In genomic region chr6:31042801-31043200, GRCh38 we compare ENCODE assay signal across 8 cellular contexts. TPM values are rescaled to one million over a fixed set of nuclear protein-coding genes. Genes with fewer than 3 reads are reported as not detected.
DNase-seq lines count a peak whose midpoint lies in the region; ATAC-seq, FAIRE-seq and TF ChIP-seq lines count a peak whose summit lies in the region.

No MANE protein-coding gene starts in this region.

- FAIRE-seq in GM12892 (lab: Jason Lieb, UNC) (peak; percentile 64), GM12878 (lab: Jason Lieb, UNC) (peak; percentile 76)

- H4K20me1 ChIP-seq in PC-3 (ENCODE audit: low read length) (no peaks in the 10 kb centered on the region), GM12878 (ENCODE audit: control insufficient read depth, insufficient read depth) (no peaks in the 10 kb centered on the region)

- in situ Hi-C loops in GM12878 (cut with MboI) = no loop called here

- BruUV-seq in PC-3 (replicated peaks; lab: Mats Ljungman, UMichigan) = no TSS peak
- no TSS peak for BruUV-seq in GM12878 (replicated peaks; lab: Mats Ljungman, UMichigan)

- no peaks in the 10 kb centered on the region for H3K79me2 ChIP-seq in PC-3 (ENCODE audit: low read length)
- no peaks in the 10 kb centered on the region for H3K79me2 ChIP-seq in GM12878 (ENCODE audit: control insufficient read depth, insufficient read depth, low read length)

- H3K27me3 ChIP-seq in AG04450 (ENCODE audit: control insufficient read depth, insufficient read depth, low read length) (peaks cover 10% of the 10 kb centered on the region), PC-3 (ENCODE audit: low read length) (no peaks in the 10 kb centered on the region), GM12878 (replicated peaks in 1 of 2; ENCODE audit: control insufficient read depth in 2 of 2, insufficient read depth in 2 of 2, low read length in 1 of 2) (peaks cover 0 to 2% of the 10 kb centered on the region in 2 experiments; a peak in 2 of 4 replicates), stomach (no peaks in the 10 kb centered on the region)

- TF ChIP-seq RAD21 in GM12878 (IDR thresholded peaks at IDR 0.05; ENCODE audit: insufficient read depth, low read depth, low read length) = peak; percentile 74

- RAD21 ChIA-PET in GM12878 (lab: Charles Lee; ENCODE audit: unreplicated experiment) = interaction anchor here (0.7 to 2.4 kb wide), 3 partner anchors 8 to 215 kb away, joined by 3 to 11 read pairs (median 3); no protein-coding TSS in a partner anchor

- POLR2A ChIA-PET in AG04450 (lab: Yijun Ruan, JAX) = no interaction called here
- POLR2A ChIA-PET in PC-3 (lab: Charles Lee; ENCODE audit: unreplicated experiment) = no interaction called here
- POLR2A ChIA-PET in GM12878 (lab: Charles Lee) = interaction anchor here (0.6 kb wide), 1 partner anchor 308 kb away, joined by 4 read pairs; no protein-coding TSS in a partner anchor

- CTCF ChIA-PET in AG04450 (lab: Charles Lee) (interaction anchor here (0.5 to 2.1 kb wide), 11 partner anchors 9 to 127 kb away, joined by 3 to 12 read pairs (median 4); no protein-coding TSS in a partner anchor), PC-3 (lab: Charles Lee) (interaction anchor here (0.7 to 1.2 kb wide), 2 partner anchors 129 to 286 kb away, joined by 3 to 4 read pairs; partner anchors contain the start of gene VARS2), GM12878 (lab: Yijun Ruan, JAX) (interaction anchor here (0.6 to 4.4 kb wide), 9 partner anchors 19 to 214 kb away, joined by 3 to 55 read pairs (median 3); partner anchors contain the start of gene VARS2)

- H3K36me3 ChIP-seq in PC-3 (ENCODE audit: low read depth, low read length) (no peaks in the 10 kb centered on the region), GM12878 (ENCODE audit: control insufficient read depth in 2 of 2, insufficient read depth in 2 of 2, low read length in 1 of 2) (no peaks in the 10 kb centered on the region), stomach (no peaks in the 10 kb centered on the region)

- no peak overlapping the region for H3K9ac ChIP-seq in PC-3 (ENCODE audit: low read length)
- no peak overlapping the region; the same call in 1 of the 2 replicates for H3K9ac ChIP-seq in GM12878 (ENCODE audit: control insufficient read depth, insufficient read depth, low read length)

- H3K4me1 ChIP-seq in PC-3 (ENCODE audit: insufficient read depth, low read length) = peaks cover under 1% of the 10 kb centered on the region
- H3K4me1 ChIP-seq in GM12878 (ENCODE audit: control insufficient read depth, insufficient read depth, low read length) = no peaks in the 10 kb centered on the region
- H3K4me1 ChIP-seq in stomach = peaks cover 8 to 50% (median 26%) of the 10 kb centered on the region in 4 donors

- H3K4me2 ChIP-seq in PC-3 (ENCODE audit: low read length) = 0 out of 2 replicates have a peak overlapping the region, but pooled peaks have one; percentile 31
- peak overlapping the region; percentile 85 for H3K4me2 ChIP-seq in GM12878 (ENCODE audit: control insufficient read depth, insufficient read depth)

- H2AFZ ChIP-seq in PC-3 (ENCODE audit: low read length) (peak overlapping the region; percentile 64), GM12878 (ENCODE audit: control insufficient read depth, low read depth, low read length) (peak overlapping the region; percentile 84)

- WGBS in GM12878 (ENCODE audit: insufficient coverage, insufficient replicate concordance, low lambda C conversion rate, missing lambda C conversion rate) = 2% methylated on average over 4 of the region's 4 CpGs
- 14 to 27% (median 20%) methylated on average over 4 of the region's 4 CpGs for WGBS in stomach, 5 donors

- DNase-seq in AG04450 (ENCODE audit: low read depth, low spot score) = no peak
- DNase-seq in GM12892 (ENCODE audit: insufficient read length) = no peak
- DNase-seq in PC-3 = peak; percentile 80
- no peak for DNase-seq in GM12878 (ENCODE audit: low read depth, low spot score)
- peak; percentile 79 for DNase-seq in islet precursor cell
- DNase-seq in stomach = peak; percentile 73
- DNase-seq in foreskin melanocyte = no peak

- no peaks in the 10 kb centered on the region for H3F3A ChIP-seq in PC-3 (ENCODE audit: low read length, unreplicated experiment)

- H3K9me2 ChIP-seq in PC-3 (replicated peaks; ENCODE audit: low read length) = no peaks in the 10 kb centered on the region; the same call in 1 of the 2 replicates

- ATAC-seq in PC-3 (peak; percentile 73), GM12878 (peak; percentile 69), GM21528 (IDR thresholded peaks at IDR 0.05; ENCODE audit: low FRiP score, unreplicated experiment) (no peak)

- H3K9me3 ChIP-seq in AG04450 (ENCODE audit: control insufficient read depth, insufficient read depth, low read length) = no peaks in the 10 kb centered on the region
- H3K9me3 ChIP-seq in PC-3 (ENCODE audit: low read length) = no peaks in the 10 kb centered on the region
- no peaks in the 10 kb centered on the region for H3K9me3 ChIP-seq in GM12878 (replicated peaks; ENCODE audit: control insufficient read depth, insufficient read depth, low read length)
- H3K9me3 ChIP-seq in stomach = no peaks in the 10 kb centered on the region

- SMC1A ChIA-PET in GM12878 (lab: Charles Lee; ENCODE audit: uncharacterized antibody, unreplicated experiment) = interaction anchor here (1.1 to 2.0 kb wide), 2 partner anchors 20 to 37 kb away, joined by 3 to 8 read pairs; no protein-coding TSS in a partner anchor

- TF ChIP-seq EP300 in GM12878 (IDR thresholded peaks at IDR 0.05; ENCODE audit: borderline replicate concordance in 1 of 2, control insufficient read depth in 1 of 2, low read depth in 2 of 2, low read length in 2 of 2) = no peak
- TF ChIP-seq EP300 in stomach (IDR thresholded peaks at IDR 0.05) = no peak

- no peak overlapping the region for H3K27ac ChIP-seq in AG04450 (ENCODE audit: low read depth, low read length)
- no peak overlapping the region for H3K27ac ChIP-seq in PC-3 (ENCODE audit: low read length)
- H3K27ac ChIP-seq in GM12878 (ENCODE audit: control insufficient read depth, insufficient read depth) = no peak overlapping the region
- no peak overlapping the region for H3K27ac ChIP-seq in stomach

- H3K4me3 ChIP-seq in AG04450 (ENCODE audit: low read depth, low read length) (no peak overlapping the region), PC-3 (ENCODE audit: low read length) (no peak overlapping the region), GM12878 (peak overlapping the region; percentile 40; the same call in 1 of the 2 replicates), stomach (no peak overlapping the region)

- intact Hi-C loops in PC-3 (cut with micrococcal nuclease) = loop anchor here (2.0 kb wide), 1 partner anchor 100 kb away; no protein-coding TSS in a partner anchor
- intact Hi-C loops in GM12878 (cut with micrococcal nuclease; ENCODE audit: unreplicated experiment) = loop anchor here (2.0 kb wide), 1 partner anchor 128 kb away; the partner anchor contains the start of gene VARS2
- intact Hi-C loops in stomach (cut with DNase I; ENCODE audit: low total_unique reads) = no loop called here

- peak; percentile 78 for TF ChIP-seq CTCF in AG04450 (IDR thresholded peaks at IDR 0.05; ENCODE audit: low read depth, low read length)
- peak; percentile 67 for TF ChIP-seq CTCF in PC-3 (conservative IDR thresholded peaks at IDR 0.05; ENCODE audit: low read depth, low read length)
- TF ChIP-seq CTCF in GM12878 (IDR thresholded peaks at IDR 0.05 in 2 of 3, conservative IDR thresholded peaks at IDR 0.05 in 1 of 3; ENCODE audit: control insufficient read depth in 2 of 3, extremely low read depth in 1 of 3, insufficient read depth in 1 of 3, low read depth in 3 of 3, low read length in 3 of 3) = peak; percentile 57 to 70 (median 57); a peak in 5 of 6 replicates
- peak in 5 of 7 experiments; percentile 21 to 68 (median 28) for TF ChIP-seq CTCF in stomach (IDR thresholded peaks at IDR 0.05)

- TF ChIP-seq POLR2A in GM12892 (IDR thresholded peaks at IDR 0.05; ENCODE audit: low read depth, low read length) (no peak), GM12878 (IDR thresholded peaks at IDR 0.05; ENCODE audit: low read depth, low read length) (no peak), stomach (IDR thresholded peaks at IDR 0.05) (no peak)

RNA-seq across cellular contexts. Expression of gene MUC22, which starts 32.5 kb away (rescaled TPM):
- polyA plus RNA-seq in AG04450 (2011; rRNA removed) (not detected in 2 replicates), GM12878 (2011; rRNA removed) (not detected in 2 replicates), GM12878 (2014; fragmentation: Illumina TruSeq; extraction: Trizol) (0.06 TPM in 2 replicates), GM12878 (2014; fragmentation: Nextera tagmentation; extraction: Ambion mirVana) (under 1 TPM in 1 of 2 experiments, not detected in 1; 0.06 TPM), GM12878 (2014; rRNA removed) (0.01 and 0.03 TPM in 2 replicates), GM12878 (2016; fragmentation: Nextera tagmentation; extraction: Ambion mirVana) (not detected), stomach (under 1 TPM in 1 of 3 donors, not detected in 2; 0.65 TPM)
- polyA minus RNA-seq in AG04450 (2011; rRNA and poly(A)+ RNA removed) = not detected in 2 replicates
- polyA plus RNA-seq in GM12892 (2012; ENCODE audit: missing spikeins) = not detected
- total RNA-seq in PC-3 (2014; rRNA removed) (0.06 TPM in 1 of 2 replicates, not detected in the other), GM12878 (2014; rRNA removed) (under 0.01 TPM in 2 replicates), GM12878 (2014; rRNA removed; fragmentation: Illumina TruSeq; extraction: Trizol) (0.09 TPM in 1 of 2 replicates, not detected in the other), GM12878 (2021) (0.03 TPM in 1 of 2 replicates, not detected in the other), stomach (not detected)
- total RNA-seq in GM12878 (2013; cell fraction: nucleolus; rRNA removed) = not detected in 2 replicates
- not detected for polyA plus RNA-seq in GM12878 (2011; ENCODE audit: low read depth)
- polyA plus RNA-seq in GM12878 (2011; cell fraction: cytosol; rRNA removed) = not detected in 2 replicates
- polyA plus RNA-seq in GM12878 (2011; cell fraction: nucleus; rRNA removed) = not detected in 2 replicates
- polyA plus RNA-seq in GM12878 (2012) = not detected in 2 replicates
- polyA minus RNA-seq in GM12878 (2011; rRNA and poly(A)+ RNA removed) = not detected in 2 replicates
- not detected in 2 replicates for polyA minus RNA-seq in GM12878 (2011; cell fraction: cytosol; rRNA and poly(A)+ RNA removed)
- not detected in 2 replicates for polyA minus RNA-seq in GM12878 (2011; cell fraction: nucleus; rRNA and poly(A)+ RNA removed)

RNA-seq across cellular contexts. Expression of gene MUC21, which starts 59.3 kb away (rescaled TPM):
- not detected in 2 replicates for polyA plus RNA-seq in AG04450 (2011; rRNA removed)
- not detected in 2 replicates for polyA minus RNA-seq in AG04450 (2011; rRNA and poly(A)+ RNA removed)
- not detected for polyA plus RNA-seq in GM12892 (2012; ENCODE audit: missing spikeins)
- total RNA-seq in PC-3 (2014; rRNA removed) = not detected in 2 replicates
- not detected in 2 replicates for total RNA-seq in GM12878 (2013; cell fraction: nucleolus; rRNA removed)
- not detected in 2 replicates for total RNA-seq in GM12878 (2014; rRNA removed)
- total RNA-seq in GM12878 (2014; rRNA removed; fragmentation: Illumina TruSeq; extraction: Trizol) = not detected in 2 replicates
- not detected in 2 replicates for total RNA-seq in GM12878 (2021)
- polyA plus RNA-seq in GM12878 (2011; ENCODE audit: low read depth) = not detected
- polyA plus RNA-seq in GM12878 (2011; rRNA removed) = not detected in 2 replicates
- polyA plus RNA-seq in GM12878 (2011; cell fraction: cytosol; rRNA removed) = not detected in 2 replicates
- not detected in 2 replicates for polyA plus RNA-seq in GM12878 (2011; cell fraction: nucleus; rRNA removed)
- polyA plus RNA-seq in GM12878 (2012) = not detected in 2 replicates
- polyA plus RNA-seq in GM12878 (2014; fragmentation: Illumina TruSeq; extraction: Trizol) = not detected in 2 replicates
- under 1 TPM in 1 of 2 experiments, not detected in 1; 0.02 TPM for polyA plus RNA-seq in GM12878 (2014; fragmentation: Nextera tagmentation; extraction: Ambion mirVana)
- polyA plus RNA-seq in GM12878 (2014; rRNA removed) = not detected in 2 replicates
- not detected for polyA plus RNA-seq in GM12878 (2016; fragmentation: Nextera tagmentation; extraction: Ambion mirVana)
- polyA minus RNA-seq in GM12878 (2011; rRNA and poly(A)+ RNA removed) = not detected in 2 replicates
- polyA minus RNA-seq in GM12878 (2011; cell fraction: cytosol; rRNA and poly(A)+ RNA removed) = not detected in 2 replicates
- not detected in 2 replicates for polyA minus RNA-seq in GM12878 (2011; cell fraction: nucleus; rRNA and poly(A)+ RNA removed)
- 1 to 10 TPM in 2 of 5 donors, under 1 TPM in 2, not detected in 1; 0.18 to 4.9 (median 1.2) TPM for total RNA-seq in stomach
- polyA plus RNA-seq in stomach = 100 to 1,000 TPM in 1 of 3 donors, 1 to 10 TPM in 2; 1.2 to 131 (median 1.6) TPM

Comparison
In these comparisons a context has a peak if more than half of its experiments do, and no peak if none do; other contexts are left out.
1. DNase-seq: peak in PC-3 (single experiment), islet precursor cell (single experiment) and stomach (single experiment); none in AG04450 (single experiment), GM12892 (single experiment), GM12878 (single experiment) and foreskin melanocyte (single experiment).
2. CTCF ChIP-seq: peak in every context shown above with its lines; median percentile 78 in AG04450; 67 in PC-3; 57 in GM12878; 28 in stomach.